ENCODE assay signal across 20 cellular contexts in the genomic region with DNA sequence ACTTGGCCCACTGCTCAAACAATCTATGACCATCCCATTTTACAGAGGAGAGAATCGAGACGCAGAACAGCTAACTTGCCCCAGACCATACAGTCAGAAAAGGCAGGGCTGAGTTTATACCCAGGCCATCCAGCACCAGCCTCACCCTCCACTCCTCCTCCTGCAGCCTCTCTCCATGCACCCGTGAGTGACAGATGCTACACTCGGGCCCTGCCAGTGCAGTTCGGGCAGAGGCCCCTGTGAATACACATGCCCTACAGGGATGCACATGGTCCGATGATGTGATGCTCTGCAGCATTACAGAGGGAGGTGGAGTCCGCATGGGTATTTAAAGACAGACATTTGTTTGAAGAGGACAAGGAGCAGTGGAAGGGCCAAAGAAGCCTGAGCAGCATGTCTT.
"Had no signal": no experiment of that assay in that cellular context is flagged by ENCODE, and none has a peak within 500 bp of the region (broad histone marks: within the 10 kb centered on the region; RNA-seq: fewer than 3 reads in every experiment).

No MANE protein-coding gene starts in this region.

- H3K36me3 ChIP-seq: SJCRH30 had no signal

- FAIRE-seq: RCC 7860 had no signal

- H3K9me3 ChIP-seq: SJCRH30 had no signal

- H3K4me3 ChIP-seq: SJCRH30 had no signal

- DNase-seq: KBM-7, MV-4-11, NCI-H1048, NCI-H1105, NCI-H1417 treated with DMSO at 0.1 percent for 48 hours, NCI-H187, NCI-H2029, NCI-H2081 treated with DMSO at 0.1 percent for 48 hours, NCI-H2171, NCI-H226, NCI-H446, NCI-H510A, NCI-H524 treated with DMSO at 0.1 percent for 48 hours, NCI-H69, NCI-H774, RPMI8226 had no signal

- H3K27ac ChIP-seq: HL-60, SJCRH30 had no signal

- ATAC-seq: SK-N-SH treated with all-trans-retinoic acid at 6 μM for 48 hours had no signal
